ENCODE assay signal across 8 cellular contexts in genomic region chr1:205183676-205184335, GRCh38. TPM values are rescaled to one million over a fixed set of nuclear protein-coding genes. Genes with fewer than 3 reads are reported as not detected.
DNase-seq lines count a peak whose midpoint lies in the region; ATAC-seq and TF ChIP-seq lines count a peak whose summit lies in the region.

No MANE protein-coding gene starts in this region.

- CTCF ChIA-PET in activated CD4-positive, alpha-beta T cell treated with anti-CD3 and anti-CD28 coated beads, Interleukin-2, amount 10 ng/mL, durations not matched to agents 7 days and 5 days (lab: Charles Lee): interaction anchor here (1.1 to 1.5 kb wide), 3 partner anchors 12 to 71 kb away, joined by 3 to 4 read pairs (median 3); no protein-coding TSS in a partner anchor

- peaks cover 26% of the 10 kb centered on the region for H3K36me3 Mint-ChIP-seq in activated CD4-positive, alpha-beta T cell treated with anti-CD3 and anti-CD28 coated beads, Interleukin-2, amount 10 ng/mL, durations not matched to agents 7 days and 5 days (ENCODE audit: low read depth)
- H3K36me3 Mint-ChIP-seq in activated naive CD8-positive, alpha-beta T cell treated with anti-CD3 and anti-CD28 coated beads for 36 hours: peaks cover 54% of the 10 kb centered on the region

- H3K27me3 Mint-ChIP-seq in activated CD4-positive, alpha-beta T cell treated with anti-CD3 and anti-CD28 coated beads, Interleukin-2, amount 10 ng/mL, durations not matched to agents 7 days and 5 days: no peaks in the 10 kb centered on the region
- H3K27me3 Mint-ChIP-seq in activated naive CD8-positive, alpha-beta T cell treated with anti-CD3 and anti-CD28 coated beads for 36 hours: no peaks in the 10 kb centered on the region
- no peaks in the 10 kb centered on the region for H3K27me3 Mint-ChIP-seq in stimulated activated naive CD8-positive, alpha-beta T cell treated with anti-CD3 and anti-CD28 coated beads, Interleukin-15, amount 100 ng/mL, for 72 hours

- peaks cover 0 to 48% (median 0%) of the 10 kb centered on the region in 9 donors for H3K36me3 ChIP-seq in heart right ventricle

- peak overlapping the region; percentile 21 for H3K27ac Mint-ChIP-seq in activated CD4-positive, alpha-beta T cell treated with anti-CD3 and anti-CD28 coated beads, Interleukin-2, amount 10 ng/mL, durations not matched to agents 7 days and 5 days
- peak overlapping the region; percentile 79 for H3K27ac Mint-ChIP-seq in activated naive CD8-positive, alpha-beta T cell treated with anti-CD3 and anti-CD28 coated beads for 36 hours
- H3K27ac Mint-ChIP-seq in stimulated activated naive CD8-positive, alpha-beta T cell treated with anti-CD3 and anti-CD28 coated beads, Interleukin-15, amount 100 ng/mL, for 72 hours: peak overlapping the region in 1 of 2 donors; percentile 81

- H3K9me3 Mint-ChIP-seq in activated CD4-positive, alpha-beta T cell treated with anti-CD3 and anti-CD28 coated beads, Interleukin-2, amount 10 ng/mL, durations not matched to agents 7 days and 5 days: no peaks in the 10 kb centered on the region
- no peaks in the 10 kb centered on the region for H3K9me3 Mint-ChIP-seq in activated naive CD8-positive, alpha-beta T cell treated with anti-CD3 and anti-CD28 coated beads for 36 hours
- H3K9me3 Mint-ChIP-seq in stimulated activated naive CD8-positive, alpha-beta T cell treated with anti-CD3 and anti-CD28 coated beads, Interleukin-15, amount 100 ng/mL, for 72 hours: no peaks in the 10 kb centered on the region

- no peaks in the 10 kb centered on the region for H3K27me3 ChIP-seq in heart right ventricle

- no peak for DNase-seq in activated CD4-positive, alpha-beta T cell treated with anti-CD3 and anti-CD28 coated beads, Interleukin-2, amount 10 ng/mL, durations not matched to agents 7 days and 5 days
- no peak for DNase-seq in activated CD4-positive, alpha-beta T cell treated with anti-CD3 and anti-CD28 coated beads, Interleukin-2, amount 50 U/mL, for 4 hours
- DNase-seq in activated naive CD8-positive, alpha-beta T cell treated with anti-CD3 and anti-CD28 coated beads for 36 hours: peak; percentile 21
- peak in 1 of 2 donors; percentile 13 for DNase-seq in heart right ventricle
- no peak for DNase-seq in stimulated activated naive CD8-positive, alpha-beta T cell treated with anti-CD3 and anti-CD28 coated beads, Interleukin-15, amount 100 ng/mL, for 72 hours
- no peak for DNase-seq in NCI-H510A (lab: John Stamatoyannopoulos, UW)

- H3K4me3 Mint-ChIP-seq in activated CD4-positive, alpha-beta T cell treated with anti-CD3 and anti-CD28 coated beads, Interleukin-2, amount 10 ng/mL, durations not matched to agents 7 days and 5 days: no peak overlapping the region
- peak overlapping the region; percentile 42 for H3K4me3 Mint-ChIP-seq in activated naive CD8-positive, alpha-beta T cell treated with anti-CD3 and anti-CD28 coated beads for 36 hours
- peak overlapping the region; percentile 67 to 73 for H3K4me3 Mint-ChIP-seq in stimulated activated naive CD8-positive, alpha-beta T cell treated with anti-CD3 and anti-CD28 coated beads, Interleukin-15, amount 100 ng/mL, for 72 hours

- H3K4me1 ChIP-seq in heart right ventricle: peaks cover 0 to 48% (median 19%) of the 10 kb centered on the region in 9 donors

- intact Hi-C loops in heart right ventricle (cut with DNase I): no loop called here

- ATAC-seq in heart right ventricle (peak; percentile 33 to 88 (median 76)), HG03469 (IDR thresholded peaks at IDR 0.05; ENCODE audit: unreplicated experiment) (no peak), GM18498 (IDR thresholded peaks at IDR 0.05; ENCODE audit: unreplicated experiment) (no peak)
- peak; percentile 24 for ATAC-seq in stimulated activated naive CD8-positive, alpha-beta T cell treated with anti-CD3 and anti-CD28 coated beads, Interleukin-15, amount 100 ng/mL, for 72 hours

- H3K27ac ChIP-seq in heart right ventricle: peak overlapping the region in 9 of 10 donors; percentile 7 to 80 (median 51)

- peaks cover 46% of the 10 kb centered on the region for H3K4me1 Mint-ChIP-seq in activated CD4-positive, alpha-beta T cell treated with anti-CD3 and anti-CD28 coated beads, Interleukin-2, amount 10 ng/mL, durations not matched to agents 7 days and 5 days
- peaks cover 58% of the 10 kb centered on the region for H3K4me1 Mint-ChIP-seq in activated naive CD8-positive, alpha-beta T cell treated with anti-CD3 and anti-CD28 coated beads for 36 hours
- peaks cover 57% of the 10 kb centered on the region for H3K4me1 Mint-ChIP-seq in stimulated activated naive CD8-positive, alpha-beta T cell treated with anti-CD3 and anti-CD28 coated beads, Interleukin-15, amount 100 ng/mL, for 72 hours

- POLR2A ChIA-PET in activated CD4-positive, alpha-beta T cell treated with anti-CD3 and anti-CD28 coated beads, Interleukin-2, amount 10 ng/mL, durations not matched to agents 7 days and 5 days (lab: Charles Lee): interaction anchor here (0.7 kb wide), 1 partner anchor 1362 kb away, joined by 3 read pairs; no protein-coding TSS in a partner anchor

- no peak overlapping the region for H3K4me3 ChIP-seq in heart right ventricle

- WGBS in heart right ventricle, 2 donors: 42 to 52% methylated on average over 4 of the region's 4 CpGs

- TF ChIP-seq CTCF in heart right ventricle (IDR thresholded peaks at IDR 0.05): no peak

- H3K9me3 ChIP-seq in heart right ventricle: no peaks in the 10 kb centered on the region

RNA-seq across cellular contexts. Expression of gene DSTYK, which starts 27.7 kb away (rescaled TPM):
- total RNA-seq in activated CD4-positive, alpha-beta T cell treated with anti-CD3 and anti-CD28 coated beads, Interleukin-2, amount 10 ng/mL, durations not matched to agents 7 days and 5 days: 1 to 10 TPM; 8.8 to 8.9 TPM
- total RNA-seq in activated naive CD8-positive, alpha-beta T cell treated with anti-CD3 and anti-CD28 coated beads for 36 hours: 10 to 100 TPM; 14.0 to 14.4 TPM
- total RNA-seq in heart right ventricle: 1 to 10 TPM; 5.7 to 9.5 (median 8.0) TPM
- polyA plus RNA-seq in heart right ventricle: 1 to 10 TPM; 2.6 to 3.2 TPM

RNA-seq across cellular contexts. Expression of gene TMCC2, which starts 43.9 kb away (rescaled TPM):
- total RNA-seq in activated CD4-positive, alpha-beta T cell treated with anti-CD3 and anti-CD28 coated beads, Interleukin-2, amount 10 ng/mL, durations not matched to agents 7 days and 5 days: under 1 TPM; 0.52 to 0.64 TPM
- total RNA-seq in activated naive CD8-positive, alpha-beta T cell treated with anti-CD3 and anti-CD28 coated beads for 36 hours: 10 to 100 TPM; 13.3 to 14.0 TPM
- total RNA-seq in heart right ventricle: 1 to 10 TPM in 9 of 10 donors, under 1 TPM in 1; 0.62 to 2.6 (median 1.8) TPM
- 1 to 10 TPM; 1.1 to 1.8 TPM for polyA plus RNA-seq in heart right ventricle

Comparison
In these comparisons a context has a peak if more than half of its experiments do, and no peak if none do; other contexts are left out.
1. ATAC-seq: peak in heart right ventricle (8 of 8) and stimulated activated naive CD8-positive, alpha-beta T cell treated with anti-CD3 and anti-CD28 coated beads, Interleukin-15, amount 100 ng/mL, for 72 hours (single experiment); none in HG03469 (single experiment) and GM18498 (single experiment).